2 cellular contexts compared by ENCODE assay signal in genomic region chr4:94732358-94732698, GRCh38.
TF ChIP-seq lines count a peak whose summit lies in the region.

No MANE protein-coding gene starts in this region.

TF ChIP-seq in GM23338, 12 proteins besides CTCF, POLR2A, EP300 and RAD21:
- TF ChIP-seq REST (IDR thresholded peaks at IDR 0.05; ENCODE audit: unreplicated experiment), result no peak
- TF ChIP-seq ZNF331 (CRISPR knock-in tag; IDR thresholded peaks at IDR 0.05; ENCODE audit: low read depth), result no peak
- TF ChIP-seq JUNB (IDR thresholded peaks at IDR 0.05; ENCODE audit: unreplicated experiment), result no peak
- no peak for TF ChIP-seq ZNF114 (CRISPR knock-in tag; IDR thresholded peaks at IDR 0.05)
- TF ChIP-seq, protein P1, sequence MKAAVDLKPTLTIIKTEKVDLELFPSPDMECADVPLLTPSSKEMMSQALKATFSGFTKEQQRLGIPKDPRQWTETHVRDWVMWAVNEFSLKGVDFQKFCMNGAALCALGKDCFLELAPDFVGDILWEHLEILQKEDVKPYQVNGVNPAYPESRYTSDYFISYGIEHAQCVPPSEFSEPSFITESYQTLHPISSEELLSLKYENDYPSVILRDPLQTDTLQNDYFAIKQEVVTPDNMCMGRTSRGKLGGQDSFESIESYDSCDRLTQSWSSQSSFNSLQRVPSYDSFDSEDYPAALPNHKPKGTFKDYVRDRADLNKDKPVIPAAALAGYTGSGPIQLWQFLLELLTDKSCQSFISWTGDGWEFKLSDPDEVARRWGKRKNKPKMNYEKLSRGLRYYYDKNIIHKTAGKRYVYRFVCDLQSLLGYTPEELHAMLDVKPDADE (IDR thresholded peaks at IDR 0.05), result no peak
- TF ChIP-seq CREB1 (CRISPR knock-in tag; IDR thresholded peaks at IDR 0.05; ENCODE audit: low read depth), result no peak
- no peak for TF ChIP-seq POLR2AphosphoS5 (IDR thresholded peaks at IDR 0.05; ENCODE audit: low read depth)
- no peak for TF ChIP-seq NANOG (IDR thresholded peaks at IDR 0.05; ENCODE audit: borderline replicate concordance)
TF ChIP-seq in GM23338: peak in this region for 0.

TF ChIP-seq in WTC11, 78 proteins besides CTCF, POLR2A, EP300 and RAD21 (continued from another document):
- TF ChIP-seq, protein P2, sequence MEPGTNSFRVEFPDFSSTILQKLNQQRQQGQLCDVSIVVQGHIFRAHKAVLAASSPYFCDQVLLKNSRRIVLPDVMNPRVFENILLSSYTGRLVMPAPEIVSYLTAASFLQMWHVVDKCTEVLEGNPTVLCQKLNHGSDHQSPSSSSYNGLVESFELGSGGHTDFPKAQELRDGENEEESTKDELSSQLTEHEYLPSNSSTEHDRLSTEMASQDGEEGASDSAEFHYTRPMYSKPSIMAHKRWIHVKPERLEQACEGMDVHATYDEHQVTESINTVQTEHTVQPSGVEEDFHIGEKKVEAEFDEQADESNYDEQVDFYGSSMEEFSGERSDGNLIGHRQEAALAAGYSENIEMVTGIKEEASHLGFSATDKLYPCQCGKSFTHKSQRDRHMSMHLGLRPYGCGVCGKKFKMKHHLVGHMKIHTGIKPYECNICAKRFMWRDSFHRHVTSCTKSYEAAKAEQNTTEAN (CRISPR knock-in tag; IDR thresholded peaks at IDR 0.05), result no peak
- TF ChIP-seq TEAD1 (CRISPR knock-in tag; IDR thresholded peaks at IDR 0.05), result no peak
- no peak for TF ChIP-seq JAZF1 (CRISPR knock-in tag; IDR thresholded peaks at IDR 0.05)
- TF ChIP-seq, protein P3, sequence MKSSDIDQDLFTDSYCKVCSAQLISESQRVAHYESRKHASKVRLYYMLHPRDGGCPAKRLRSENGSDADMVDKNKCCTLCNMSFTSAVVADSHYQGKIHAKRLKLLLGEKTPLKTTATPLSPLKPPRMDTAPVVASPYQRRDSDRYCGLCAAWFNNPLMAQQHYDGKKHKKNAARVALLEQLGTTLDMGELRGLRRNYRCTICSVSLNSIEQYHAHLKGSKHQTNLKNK (CRISPR knock-in tag; IDR thresholded peaks at IDR 0.05), result no peak
- no peak for TF ChIP-seq NR2C2 (CRISPR knock-in tag; IDR thresholded peaks at IDR 0.05)
- TF ChIP-seq, protein P4, sequence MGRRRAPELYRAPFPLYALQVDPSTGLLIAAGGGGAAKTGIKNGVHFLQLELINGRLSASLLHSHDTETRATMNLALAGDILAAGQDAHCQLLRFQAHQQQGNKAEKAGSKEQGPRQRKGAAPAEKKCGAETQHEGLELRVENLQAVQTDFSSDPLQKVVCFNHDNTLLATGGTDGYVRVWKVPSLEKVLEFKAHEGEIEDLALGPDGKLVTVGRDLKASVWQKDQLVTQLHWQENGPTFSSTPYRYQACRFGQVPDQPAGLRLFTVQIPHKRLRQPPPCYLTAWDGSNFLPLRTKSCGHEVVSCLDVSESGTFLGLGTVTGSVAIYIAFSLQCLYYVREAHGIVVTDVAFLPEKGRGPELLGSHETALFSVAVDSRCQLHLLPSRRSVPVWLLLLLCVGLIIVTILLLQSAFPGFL (CRISPR knock-in tag; IDR thresholded peaks at IDR 0.05; ENCODE audit: borderline replicate concordance), result no peak
- TF ChIP-seq FOXK1 (CRISPR knock-in tag; IDR thresholded peaks at IDR 0.05), result no peak
